Comparison of ENCODE assay signal across 16 cellular contexts in genomic region chr1:38430949-38431348, GRCh38.
A peak's percentile ranks its signal among the peaks of the same experiment; 100 is the strongest.
DNase-seq lines count a peak whose midpoint lies in the region; ATAC-seq and TF ChIP-seq lines count a peak whose summit lies in the region.
"Had no signal": no experiment of that assay in that cellular context is flagged by ENCODE, and none has a peak within 500 bp of the region (broad histone marks: within the 10 kb centered on the region; RNA-seq: fewer than 3 reads in every experiment).

No MANE protein-coding gene starts in this region.

- H4K20me1 ChIP-seq in H9 (ENCODE audit: control insufficient read depth, insufficient read depth, insufficient read length) = no peaks in the 10 kb centered on the region
- H4K20me1 ChIP-seq: BLaER1 had no signal

- H3K23me2 ChIP-seq in H9 (ENCODE audit: insufficient read length, low read depth, low read length, poor library complexity, severe bottlenecking) = peaks cover 3% of the 10 kb centered on the region

- H2BK20ac ChIP-seq in H9 (ENCODE audit: low read depth, low read length, poor library complexity, severe bottlenecking) = no peak overlapping the region

- no peak overlapping the region for H4K8ac ChIP-seq in H9 (replicated peaks; ENCODE audit: insufficient read length, low read depth, low read length)
- H4K8ac ChIP-seq in mesendoderm (ENCODE audit: low read depth, low read length) = peak overlapping the region; percentile 93

- H3K27ac Mint-ChIP-seq in H9 = no peak overlapping the region; a peak in 2 of 7 replicates
- H3K27ac Mint-ChIP-seq in WTC11 = peak overlapping the region; percentile 88
- H3K27ac Mint-ChIP-seq: CD14-positive monocyte; CD4-positive, alpha-beta memory T cell had no signal

- no peak overlapping the region for H2BK12ac ChIP-seq in H9 (ENCODE audit: insufficient read length, low read depth, low read length)

- no peak overlapping the region for H2AK5ac ChIP-seq in H9 (ENCODE audit: insufficient read length, low read length)
- no peak overlapping the region for H2AK5ac ChIP-seq in mesendoderm (ENCODE audit: low read length)

- H3K27ac ChIP-seq in H9 (ENCODE audit: insufficient read length, low read depth, low read length) (peak overlapping the region; percentile 73), mesendoderm (ENCODE audit: low read depth, low read length) (peak overlapping the region; percentile 56)
- H3K27ac ChIP-seq: BLaER1 had no signal

- H3K27me3 Mint-ChIP-seq in H9 (ENCODE audit: low read depth) = no peaks in the 10 kb centered on the region
- no peaks in the 10 kb centered on the region for H3K27me3 Mint-ChIP-seq in WTC11 (ENCODE audit: low read depth)

- H2BK5ac ChIP-seq in H9 (ENCODE audit: insufficient read length, low read length) = no peak overlapping the region
- no peak overlapping the region for H2BK5ac ChIP-seq in mesendoderm (ENCODE audit: low read length)

- H2AFZ ChIP-seq in H9 (ENCODE audit: low read length) = no peak overlapping the region

- DNase-seq in H9 = no peak
- no peak for DNase-seq in WTC11 (ENCODE audit: low spot score)
- DNase-seq in mesendoderm = no peak
- no peak for DNase-seq in head of caudate nucleus
- no peak for DNase-seq in NCI-H2107 (lab: John Stamatoyannopoulos, UW)
- DNase-seq: 8988T; CD4-positive, alpha-beta memory T cell; DMS153; DMS79 treated with DMSO at 0.1 percent for 48 hours; GF-D8; HCEC 1CT had no signal

- H3K36me3 ChIP-seq in iPS-15b (ENCODE audit: control insufficient read depth, insufficient read depth, low read length) (peaks cover 23% of the 10 kb centered on the region), mesendoderm (ENCODE audit: control insufficient read depth, insufficient read depth, low read length) (peaks cover 3% of the 10 kb centered on the region)
- H3K36me3 ChIP-seq: BLaER1 had no signal

- peaks cover 8 to 19% (median 16%) of the 10 kb centered on the region in 3 experiments; a peak in 6 of 7 replicates for H3K36me3 Mint-ChIP-seq in H9 (ENCODE audit: insufficient read depth in 1 of 3, low read depth in 3 of 3)
- H3K36me3 Mint-ChIP-seq in WTC11 = peaks cover 14% of the 10 kb centered on the region
- H3K36me3 Mint-ChIP-seq: CD14-positive monocyte; CD4-positive, alpha-beta memory T cell had no signal

- intact Hi-C loops in head of caudate nucleus (cut with DNase I) = no loop called here

- H2BK15ac ChIP-seq in H9 (ENCODE audit: low read depth, low read length) (no peak overlapping the region), mesendoderm (replicated peaks; ENCODE audit: low read depth) (no peak overlapping the region)

- H3K56ac ChIP-seq in H9 (ENCODE audit: insufficient read length, low read depth, low read length) (no peak overlapping the region), mesendoderm (ENCODE audit: low read length) (peak overlapping the region; percentile 46)

- H3K23ac ChIP-seq in H9 (ENCODE audit: insufficient read length, low read depth, low read length) (no peak overlapping the region), mesendoderm (ENCODE audit: low read length) (no peak overlapping the region)

- H4K5ac ChIP-seq in H9 (ENCODE audit: insufficient read length, low read depth, low read length) (no peak overlapping the region), mesendoderm (ENCODE audit: low read length) (no peak overlapping the region)

- no peaks in the 10 kb centered on the region for H3K27me3 ChIP-seq in H9 (ENCODE audit: insufficient read depth, low read length)
- H3K27me3 ChIP-seq in iPS-15b (ENCODE audit: control insufficient read depth, insufficient read depth, low read length) = no peaks in the 10 kb centered on the region
- no peaks in the 10 kb centered on the region for H3K27me3 ChIP-seq in mesendoderm (ENCODE audit: insufficient read depth, low read length, poor library complexity)
- H3K27me3 ChIP-seq: BLaER1 had no signal

- H4K91ac ChIP-seq in H9 (ENCODE audit: insufficient read length, low read depth, low read length) = no peak overlapping the region

- H3K9me3 Mint-ChIP-seq in H9 (no peaks in the 10 kb centered on the region), WTC11 (no peaks in the 10 kb centered on the region)
- H3K9me3 Mint-ChIP-seq: CD4-positive, alpha-beta memory T cell had no signal

- H3K4me1 ChIP-seq in H9 (ENCODE audit: insufficient read depth, low read length) = no peaks in the 10 kb centered on the region; the same call in 1 of the 2 replicates
- H3K4me1 ChIP-seq in iPS-15b (ENCODE audit: control insufficient read depth, insufficient read depth, low read length) = peaks cover 19% of the 10 kb centered on the region
- peaks cover 10% of the 10 kb centered on the region for H3K4me1 ChIP-seq in mesendoderm (ENCODE audit: control insufficient read depth, low read depth, low read length)
- H3K4me1 ChIP-seq: BLaER1 had no signal

- no peak overlapping the region for H3K4ac ChIP-seq in H9 (ENCODE audit: low read depth, low read length)
- H3K4ac ChIP-seq in mesendoderm (ENCODE audit: low read depth, low read length) = peak overlapping the region; percentile 91

- no peak overlapping the region for H3K14ac ChIP-seq in H9 (ENCODE audit: insufficient read depth, low read length)

- H2BK120ac ChIP-seq in H9 (ENCODE audit: low read depth, low read length, poor library complexity, severe bottlenecking) = no peak overlapping the region
- H2BK120ac ChIP-seq in mesendoderm (ENCODE audit: low read depth, low read length) = peak overlapping the region; percentile 45

- H3K4me3 ChIP-seq in iPS-15b (ENCODE audit: low read depth, low read length) = peak overlapping the region; percentile 16
- H3K4me3 ChIP-seq in mesendoderm (ENCODE audit: low read length) = no peak overlapping the region
- H3K4me3 ChIP-seq: BLaER1, GM12878 had no signal

- H3K18ac ChIP-seq in H9 (ENCODE audit: insufficient read length, low read depth, low read length) = no peak overlapping the region
- peak overlapping the region; percentile 84 for H3K18ac ChIP-seq in mesendoderm (ENCODE audit: low read length)

- H3K4me2 ChIP-seq in H9 (ENCODE audit: insufficient read depth, insufficient read length, low read length) (peak overlapping the region; percentile 8), mesendoderm (ENCODE audit: low read length) (no peak overlapping the region)
- H3K4me2 ChIP-seq: BLaER1 had no signal

- CTCF ChIA-PET in WTC11 (lab: Charles Lee) = interaction anchor here (0.8 to 5.3 kb wide), 3 partner anchors 59 to 391 kb away, joined by 3 to 26 read pairs (median 5); no protein-coding TSS in a partner anchor

- H3K4me3 Mint-ChIP-seq in H9 (no peak overlapping the region; a peak in 2 of 5 replicates), WTC11 (peak overlapping the region; percentile 66)
- H3K4me3 Mint-ChIP-seq: CD14-positive monocyte; CD4-positive, alpha-beta memory T cell had no signal

- no peak overlapping the region for H3K9ac ChIP-seq in H9 (ENCODE audit: extremely low read depth, insufficient read length, low read length)
- H3K9ac ChIP-seq in iPS-15b (ENCODE audit: low read depth, low read length) = no peak overlapping the region
- H3K9ac ChIP-seq in mesendoderm (ENCODE audit: low read length) = peak overlapping the region; percentile 29
- H3K9ac ChIP-seq: BLaER1 had no signal

- ATAC-seq in WTC11 (no peak), esophagus mucosa (no peak)
- ATAC-seq: GM12878 had no signal

- H3K9me3 ChIP-seq in H9 (ENCODE audit: control insufficient read depth, low read depth, low read length) = no peaks in the 10 kb centered on the region
- no peaks in the 10 kb centered on the region for H3K9me3 ChIP-seq in iPS-15b (ENCODE audit: control insufficient read depth, insufficient read depth, low read length)
- H3K9me3 ChIP-seq: BLaER1 had no signal

- H3K4me1 Mint-ChIP-seq in H9 (peaks cover 50 to 55% of the 10 kb centered on the region in 2 experiments), WTC11 (peaks cover 54% of the 10 kb centered on the region)
- H3K4me1 Mint-ChIP-seq: CD14-positive monocyte; CD4-positive, alpha-beta memory T cell had no signal

- no peak overlapping the region for H3T11ph ChIP-seq in H9 (ENCODE audit: low read length)

- H3K79me2 ChIP-seq in H9 (ENCODE audit: insufficient read depth, low read length) (no peaks in the 10 kb centered on the region; the same call in 1 of the 2 replicates), mesendoderm (ENCODE audit: control insufficient read depth, insufficient read depth, low read length) (peaks cover 2% of the 10 kb centered on the region)

- TF ChIP-seq CTCF in H9 (conservative IDR thresholded peaks at IDR 0.05) = no peak
- no peak for TF ChIP-seq CTCF in WTC11 (IDR thresholded peaks at IDR 0.05)

- no peaks in the 10 kb centered on the region for H3K79me1 ChIP-seq in H9 (ENCODE audit: insufficient read depth, low read depth, low read length, poor library complexity, severe bottlenecking)
- peaks cover 2% of the 10 kb centered on the region for H3K79me1 ChIP-seq in mesendoderm (ENCODE audit: low read length)

- POLR2A ChIA-PET in WTC11 (lab: Charles Lee) = no interaction called here

TF ChIP-seq in WTC11, 78 proteins besides CTCF, POLR2A, EP300 and RAD21 (continues in another document):
- TF ChIP-seq PRRX2 (CRISPR knock-in tag; IDR thresholded peaks at IDR 0.05) = peak; percentile 71; the same call in 1 of the 2 replicates
- no peak for TF ChIP-seq SMAD4 (CRISPR knock-in tag; IDR thresholded peaks at IDR 0.05)
- no peak for TF ChIP-seq SP1 (CRISPR knock-in tag; conservative IDR thresholded peaks at IDR 0.05)
- 0 out of 2 replicates have a peak, but pooled peaks have one; percentile 22 for TF ChIP-seq GTF2I (CRISPR knock-in tag; conservative IDR thresholded peaks at IDR 0.05)
